ENCODE assay signal across 28 cellular contexts in genomic region chr21:39176312-39176711, GRCh38. TPM values are rescaled to one million over a fixed set of nuclear protein-coding genes. Genes with fewer than 3 reads are reported as not detected.
DNase-seq lines count a peak whose midpoint lies in the region; ATAC-seq, FAIRE-seq and TF ChIP-seq lines count a peak whose summit lies in the region.
"Had no signal": no experiment of that assay in that cellular context is flagged by ENCODE, and none has a peak within 500 bp of the region (broad histone marks: within the 10 kb centered on the region; RNA-seq: fewer than 3 reads in every experiment).

No MANE protein-coding gene starts in this region.

- H2AK5ac ChIP-seq in mesenchymal stem cell (ENCODE audit: low read length, severe bottlenecking) = no peak overlapping the region

- no peak overlapping the region for H2BK15ac ChIP-seq in mesenchymal stem cell (ENCODE audit: low read depth, poor library complexity, severe bottlenecking)

- H2AFZ ChIP-seq in mesenchymal stem cell (ENCODE audit: low read depth, low read length) = no peak overlapping the region

- FAIRE-seq in D721Med (lab: Jason Lieb, UNC) (no peak), small intestine (lab: Jason Lieb, UNC) (no peak)
- FAIRE-seq: G401.6, GM19239, keratinocyte, TTC549 had no signal

- peaks cover 11% of the 10 kb centered on the region for H3K4me1 Mint-ChIP-seq in activated T-helper 17 cell treated with anti-CD3 and anti-CD28 coated beads, Interleukin-2, amount 50 U/mL, for 72 hours

- no peaks in the 10 kb centered on the region for H3K27me3 Mint-ChIP-seq in activated T-helper 17 cell treated with anti-CD3 and anti-CD28 coated beads, Interleukin-2, amount 50 U/mL, for 72 hours
- H3K27me3 Mint-ChIP-seq: activated CD4-positive, alpha-beta memory T cell treated with anti-CD3 and anti-CD28 coated beads, Interleukin-2, amount 10 ng/mL, durations not matched to agents 7 days and 5 days; naive thymus-derived CD8-positive, alpha-beta T cell had no signal

- H3K9me3 Mint-ChIP-seq in activated T-helper 17 cell treated with anti-CD3 and anti-CD28 coated beads, Interleukin-2, amount 50 U/mL, for 72 hours = no peaks in the 10 kb centered on the region
- H3K9me3 Mint-ChIP-seq: activated CD4-positive, alpha-beta memory T cell treated with anti-CD3 and anti-CD28 coated beads, Interleukin-2, amount 10 ng/mL, durations not matched to agents 7 days and 5 days; naive thymus-derived CD8-positive, alpha-beta T cell had no signal

- H3K27ac ChIP-seq in mesenchymal stem cell (ENCODE audit: low read length, poor library complexity, severe bottlenecking) = peak overlapping the region; percentile 25
- no peak overlapping the region for H3K27ac ChIP-seq in small intestine (ENCODE audit: low read depth in 1 of 2, low read length in 1 of 2)
- H3K27ac ChIP-seq: BLaER1, tibial nerve had no signal

- peaks cover 11% of the 10 kb centered on the region for H3K4me1 ChIP-seq in mesenchymal stem cell (ENCODE audit: control insufficient read depth, insufficient read depth, low read depth, low read length)
- H3K4me1 ChIP-seq in small intestine (ENCODE audit: control insufficient read depth in 2 of 2, insufficient read depth in 1 of 2, low read depth in 1 of 2, low read length in 1 of 2) = no peaks in the 10 kb centered on the region

- H3K36me3 ChIP-seq in mesenchymal stem cell (ENCODE audit: control insufficient read depth in 1 of 2, insufficient read depth in 2 of 2, low read depth in 1 of 2, low read length in 2 of 2) = peaks cover 25 to 74% of the 10 kb centered on the region in 2 experiments
- peaks cover 0 to 4% of the 10 kb centered on the region in 2 donors for H3K36me3 ChIP-seq in small intestine (ENCODE audit: control insufficient read depth in 2 of 2, insufficient read depth in 2 of 2, low read length in 2 of 2)

- H2BK12ac ChIP-seq in mesenchymal stem cell (ENCODE audit: low read length in 2 of 2) = no peak overlapping the region

- H3K27ac Mint-ChIP-seq in activated T-helper 17 cell treated with anti-CD3 and anti-CD28 coated beads, Interleukin-2, amount 50 U/mL, for 72 hours = peak overlapping the region; percentile 28

- peak overlapping the region; percentile 44 for H3K9ac ChIP-seq in mesenchymal stem cell (ENCODE audit: low read length)
- H3K9ac ChIP-seq: BLaER1 had no signal

- TF ChIP-seq CTCF in D721Med (IDR thresholded peaks at IDR 0.05; ENCODE audit: insufficient read depth, missing control alignments) = no peak

- no peak overlapping the region for H3K4me3 Mint-ChIP-seq in activated T-helper 17 cell treated with anti-CD3 and anti-CD28 coated beads, Interleukin-2, amount 50 U/mL, for 72 hours
- H3K4me3 Mint-ChIP-seq: activated CD4-positive, alpha-beta memory T cell treated with anti-CD3 and anti-CD28 coated beads, Interleukin-2, amount 10 ng/mL, durations not matched to agents 7 days and 5 days; naive thymus-derived CD8-positive, alpha-beta T cell had no signal

- no peak overlapping the region for H4K91ac ChIP-seq in mesenchymal stem cell (ENCODE audit: low read length)

- no peak overlapping the region for H2BK120ac ChIP-seq in mesenchymal stem cell (ENCODE audit: low read depth, low read length)

- WGBS in mesenchymal stem cell = 33% methylated on average over 2 of the region's 3 CpGs
- WGBS in small intestine, 3 donors = 35 to 38% (median 37%) methylated on average over 3 of the region's 3 CpGs

- H4K8ac ChIP-seq in mesenchymal stem cell (ENCODE audit: low read length) = no peak overlapping the region

- intact Hi-C loops in left ventricle myocardium superior (cut with micrococcal nuclease) = no loop called here
- intact Hi-C loops in Right ventricle myocardium inferior (cut with DNase I) = no loop called here

- peaks cover 84% of the 10 kb centered on the region for H3K36me3 Mint-ChIP-seq in activated T-helper 17 cell treated with anti-CD3 and anti-CD28 coated beads, Interleukin-2, amount 50 U/mL, for 72 hours (ENCODE audit: low read depth)

- ATAC-seq in left ventricle myocardium superior (peak; percentile 41), Right ventricle myocardium inferior (no peak)
- no peak for ATAC-seq in activated T-helper 17 cell treated with anti-CD3 and anti-CD28 coated beads, Interleukin-2, amount 50 U/mL, for 72 hours (replicated peaks)
- ATAC-seq: activated CD4-positive, CD25-positive, alpha-beta regulatory T cell treated with anti-CD3 and anti-CD28 coated beads, Interleukin-2, amount 50 U/mL, for 24 hours; naive thymus-derived CD8-positive, alpha-beta T cell had no signal

- no peak overlapping the region for H3K14ac ChIP-seq in mesenchymal stem cell (ENCODE audit: low read length in 2 of 2)

- no peak overlapping the region for H3K23ac ChIP-seq in mesenchymal stem cell (ENCODE audit: low read length in 2 of 2)

- no peak overlapping the region for H3K4me2 ChIP-seq in mesenchymal stem cell (ENCODE audit: low read length, poor library complexity, severe bottlenecking)
- H3K4me2 ChIP-seq: BLaER1 had no signal

- H3K79me1 ChIP-seq in mesenchymal stem cell (replicated peaks; ENCODE audit: low read length, poor library complexity, severe bottlenecking) = peaks cover 28% of the 10 kb centered on the region

- no peak overlapping the region for H3K4ac ChIP-seq in mesenchymal stem cell (ENCODE audit: low read depth in 1 of 2, low read length in 2 of 2)

- no peak overlapping the region for H3K18ac ChIP-seq in mesenchymal stem cell (ENCODE audit: low read depth in 1 of 2, low read length in 2 of 2)

- DNase-seq in left ventricle myocardium superior (no peak), Right ventricle myocardium inferior (ENCODE audit: missing footprints) (no peak), mesenchymal stem cell (peak; percentile 63), D721Med (ENCODE audit: insufficient read length, low spot score) (no peak), small intestine (no peak), RKO (ENCODE audit: low spot score) (no peak)
- DNase-seq: activated CD4-positive, alpha-beta memory T cell treated with anti-CD3 and anti-CD28 coated beads, Interleukin-2, amount 10 ng/mL, durations not matched to agents 7 days and 5 days; activated CD8-positive, alpha-beta memory T cell treated with anti-CD3 and anti-CD28 coated beads, Interleukin-2, amount 50 U/mL, for 48 hours; activated effector memory CD4-positive, alpha-beta T cell treated with anti-CD3 and anti-CD28 coated beads, Interleukin-2, amount 50 U/mL, for 16 hours; central memory CD4-positive, alpha-beta T cell; dermis blood vessel endothelial cell; DMS53; Karpas-422; midbrain; naive thymus-derived CD8-positive, alpha-beta T cell; NCI-H146; NCI-H526; occipital lobe; RPMI8226 had no signal

- no peak overlapping the region for H2BK5ac ChIP-seq in mesenchymal stem cell (ENCODE audit: low read depth, low read length, poor library complexity, severe bottlenecking)

- H3K9me3 ChIP-seq in mesenchymal stem cell (ENCODE audit: control insufficient read depth, low read length) = no peaks in the 10 kb centered on the region
- H3K9me3 ChIP-seq in small intestine (ENCODE audit: control insufficient read depth, low read depth) = no peaks in the 10 kb centered on the region
- H3K9me3 ChIP-seq: BLaER1, HAP-1, tibial nerve had no signal

- H3K27me3 ChIP-seq in mesenchymal stem cell (ENCODE audit: control insufficient read depth in 1 of 2, insufficient read depth in 1 of 2, low read length in 2 of 2) = no peaks in the 10 kb centered on the region
- H3K27me3 ChIP-seq in small intestine (ENCODE audit: control insufficient read depth in 2 of 2, insufficient read depth in 2 of 2, low read length in 2 of 2) = no peaks in the 10 kb centered on the region
- H3K27me3 ChIP-seq: BLaER1, tibial nerve had no signal

- H3K4me3 ChIP-seq in mesenchymal stem cell (ENCODE audit: insufficient read depth in 1 of 2, low read depth in 1 of 2, low read length in 2 of 2) (no peak overlapping the region), small intestine (ENCODE audit: low read depth in 1 of 2, low read length in 2 of 2) (no peak overlapping the region)
- H3K4me3 ChIP-seq: BLaER1, HAP-1, tibial nerve had no signal

RNA-seq across cellular contexts. Expression of gene PSMG1, which starts 6.9 kb away (rescaled TPM):
- total RNA-seq in left ventricle myocardium superior = 19.5 TPM
- total RNA-seq in Right ventricle myocardium inferior = 18.8 TPM
- 100 to 1,000 TPM in 1 of 2 donors, 10 to 100 TPM in 1; 46.8 to 107 TPM for total RNA-seq in activated T-helper 17 cell treated with anti-CD3 and anti-CD28 coated beads, Interleukin-2, amount 50 U/mL, for 72 hours
- polyA plus RNA-seq in mesenchymal stem cell (2013, experiment 1 of 2) = 93.2 TPM
- 96.5 TPM for polyA plus RNA-seq in mesenchymal stem cell (2013, experiment 2 of 2)
- 10 to 100 TPM; 27.3 to 62.8 (median 34.6) TPM for polyA plus RNA-seq in small intestine
